ENCODE assay signal across 32 cellular contexts in the genomic region with DNA sequence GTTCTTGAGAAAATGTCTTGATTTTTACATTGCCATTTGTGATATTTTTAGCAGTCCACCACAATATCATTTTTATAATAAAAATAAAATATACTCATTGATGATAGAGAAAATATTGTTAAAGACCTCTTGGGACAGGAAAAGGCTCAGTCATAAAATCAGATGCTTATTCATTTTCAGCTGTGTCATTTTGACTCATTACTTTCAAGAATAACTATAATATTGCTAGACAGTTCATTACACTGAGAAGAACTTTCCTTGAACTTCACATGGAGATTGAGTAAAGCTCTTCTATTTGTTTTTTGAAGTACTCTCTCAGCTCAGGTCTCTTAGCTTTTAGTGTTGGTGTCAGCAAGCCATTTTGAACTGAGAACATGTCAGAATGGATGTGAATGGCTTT. TPM values are rescaled to one million over a fixed set of nuclear protein-coding genes. Genes with fewer than 3 reads are reported as not detected.
DNase-seq lines count a peak whose midpoint lies in the region; ATAC-seq, FAIRE-seq and TF ChIP-seq lines count a peak whose summit lies in the region.
"Had no signal": no experiment of that assay in that cellular context is flagged by ENCODE, and none has a peak within 500 bp of the region (broad histone marks: within the 10 kb centered on the region; RNA-seq: fewer than 3 reads in every experiment).

No MANE protein-coding gene starts in this region.

- no peaks in the 10 kb centered on the region for H4K20me1 ChIP-seq in OCI-LY7 (ENCODE audit: insufficient read depth, low read length)

- POLR2A ChIA-PET in activated CD4-positive, alpha-beta T cell treated with anti-CD3 and anti-CD28 coated beads for 36 hours (lab: Charles Lee) = no interaction called here
- POLR2A ChIA-PET in OCI-LY7 (lab: Charles Lee) (no interaction called here), HEK293T (lab: Yijun Ruan, JAX) (no interaction called here)

- DNase-seq in activated CD4-positive, alpha-beta T cell treated with anti-CD3 and anti-CD28 coated beads for 36 hours = no peak
- DNase-seq in activated CD4-positive, alpha-beta T cell treated with anti-CD3 and anti-CD28 coated beads, Interleukin-2, amount 10 ng/mL, durations not matched to agents 24 days and 14 days = no peak
- DNase-seq in small intestine = no peak
- no peak for DNase-seq in OCI-LY7 (ENCODE audit: low spot score)
- DNase-seq in UCSD-AML1 (lab: John Stamatoyannopoulos, UW; ENCODE audit: unreplicated experiment) = no peak
- DNase-seq in HEK293T (ENCODE audit: extremely low spot score) = no peak
- DNase-seq: 8988T; ACHN; BE2C; CD8-positive, alpha-beta memory T cell; DMS 273 treated with DMSO at 0.1 percent for 48 hours; DMS79; EL; GDM1; Kasumi-1; NCI-H1092 treated with DMSO at 0.1 percent for 48 hours; NCI-H1436; NCI-H187 treated with DMSO at 0.1 percent for 48 hours; NCI-H2171 treated with DMSO at 0.1 percent for 48 hours; NCI-H345; NCI-H524; NCI-H748 treated with DMSO at 0.1 percent for 48 hours; SHP77 had no signal

- H3K4me3 Mint-ChIP-seq in activated CD4-positive, alpha-beta T cell treated with anti-CD3 and anti-CD28 coated beads for 36 hours = no peak overlapping the region
- no peak overlapping the region for H3K4me3 Mint-ChIP-seq in activated CD4-positive, alpha-beta T cell treated with anti-CD3 and anti-CD28 coated beads, Interleukin-2, amount 10 ng/mL, durations not matched to agents 24 days and 14 days
- H3K4me3 Mint-ChIP-seq: CD8-positive, alpha-beta memory T cell had no signal

- H3K9me3 ChIP-seq in small intestine (ENCODE audit: control insufficient read depth, low read depth) (no peaks in the 10 kb centered on the region), OCI-LY7 (ENCODE audit: low read length) (no peaks in the 10 kb centered on the region)
- H3K9me3 ChIP-seq: BE2C had no signal

- H3K36me3 Mint-ChIP-seq in activated CD4-positive, alpha-beta T cell treated with anti-CD3 and anti-CD28 coated beads for 36 hours (ENCODE audit: low read depth) = peaks cover 12% of the 10 kb centered on the region
- peaks cover 20% of the 10 kb centered on the region for H3K36me3 Mint-ChIP-seq in activated CD4-positive, alpha-beta T cell treated with anti-CD3 and anti-CD28 coated beads, Interleukin-2, amount 10 ng/mL, durations not matched to agents 24 days and 14 days (ENCODE audit: low read depth)
- H3K36me3 Mint-ChIP-seq: CD14-positive monocyte had no signal

- H3K4me3 ChIP-seq in small intestine (ENCODE audit: low read depth in 1 of 2, low read length in 2 of 2) (no peak overlapping the region), OCI-LY7 (ENCODE audit: low read depth, low read length, poor library complexity, severe bottlenecking) (no peak overlapping the region)
- H3K4me3 ChIP-seq: K562 had no signal

- intact Hi-C loops in activated CD4-positive, alpha-beta T cell treated with anti-CD3 and anti-CD28 coated beads for 36 hours (cut with DNase I, micrococcal nuclease) = no loop called here
- intact Hi-C loops in activated CD4-positive, alpha-beta T cell treated with anti-CD3 and anti-CD28 coated beads, Interleukin-2, amount 10 ng/mL, durations not matched to agents 24 days and 14 days (cut with micrococcal nuclease) = no loop called here
- intact Hi-C loops in OCI-LY7 (cut with micrococcal nuclease; ENCODE audit: unreplicated experiment) = no loop called here

- H3K4me1 ChIP-seq in small intestine (ENCODE audit: control insufficient read depth in 2 of 2, insufficient read depth in 1 of 2, low read depth in 1 of 2, low read length in 1 of 2) = no peaks in the 10 kb centered on the region
- H3K4me1 ChIP-seq in OCI-LY7 (ENCODE audit: insufficient read depth, low read length, poor library complexity, severe bottlenecking) = no peaks in the 10 kb centered on the region

- TF ChIP-seq CTCF in OCI-LY7 (conservative IDR thresholded peaks at IDR 0.05; ENCODE audit: low read length) = no peak

- H3K27ac Mint-ChIP-seq in activated CD4-positive, alpha-beta T cell treated with anti-CD3 and anti-CD28 coated beads for 36 hours = no peak overlapping the region
- H3K27ac Mint-ChIP-seq in activated CD4-positive, alpha-beta T cell treated with anti-CD3 and anti-CD28 coated beads, Interleukin-2, amount 10 ng/mL, durations not matched to agents 24 days and 14 days = no peak overlapping the region
- H3K27ac Mint-ChIP-seq: CD14-positive monocyte had no signal

- H3K79me2 ChIP-seq in OCI-LY7 (ENCODE audit: insufficient read depth, low read depth, low read length) = no peaks in the 10 kb centered on the region

- H3K27me3 Mint-ChIP-seq in activated CD4-positive, alpha-beta T cell treated with anti-CD3 and anti-CD28 coated beads for 36 hours = no peaks in the 10 kb centered on the region
- H3K27me3 Mint-ChIP-seq in activated CD4-positive, alpha-beta T cell treated with anti-CD3 and anti-CD28 coated beads, Interleukin-2, amount 10 ng/mL, durations not matched to agents 24 days and 14 days = peaks cover 10% of the 10 kb centered on the region
- H3K27me3 Mint-ChIP-seq: CD8-positive, alpha-beta memory T cell had no signal

- H3K36me3 ChIP-seq in small intestine (ENCODE audit: control insufficient read depth in 2 of 2, insufficient read depth in 2 of 2, low read length in 2 of 2) = no peaks in the 10 kb centered on the region
- H3K36me3 ChIP-seq in OCI-LY7 (ENCODE audit: insufficient read depth, low read length) = no peaks in the 10 kb centered on the region
- H3K36me3 ChIP-seq: BE2C had no signal

- no peak overlapping the region for H3K4me2 ChIP-seq in OCI-LY7 (ENCODE audit: low read length)

- peak; percentile 73 for ATAC-seq in activated CD4-positive, alpha-beta T cell treated with anti-CD3 and anti-CD28 coated beads for 36 hours
- ATAC-seq in HG02610 (IDR thresholded peaks at IDR 0.05; ENCODE audit: unreplicated experiment) (peak; percentile 89), HG03565 (IDR thresholded peaks at IDR 0.05; ENCODE audit: unreplicated experiment) (peak; percentile 61)
- ATAC-seq: K562 had no signal

- H3K27ac ChIP-seq in small intestine (ENCODE audit: low read depth in 1 of 2, low read length in 1 of 2) = no peak overlapping the region
- no peak overlapping the region for H3K27ac ChIP-seq in OCI-LY7 (ENCODE audit: low read depth, low read length, poor library complexity, severe bottlenecking)
- H3K27ac ChIP-seq: RWPE1 had no signal

- H2AFZ ChIP-seq in OCI-LY7 (ENCODE audit: low read length) = no peak overlapping the region

- no peaks in the 10 kb centered on the region for H3K9me3 Mint-ChIP-seq in activated CD4-positive, alpha-beta T cell treated with anti-CD3 and anti-CD28 coated beads for 36 hours (ENCODE audit: low read depth)
- H3K9me3 Mint-ChIP-seq in activated CD4-positive, alpha-beta T cell treated with anti-CD3 and anti-CD28 coated beads, Interleukin-2, amount 10 ng/mL, durations not matched to agents 24 days and 14 days = peaks cover 3% of the 10 kb centered on the region
- H3K9me3 Mint-ChIP-seq: CD8-positive, alpha-beta memory T cell had no signal

- no peaks in the 10 kb centered on the region for H3K27me3 ChIP-seq in small intestine (ENCODE audit: control insufficient read depth in 2 of 2, insufficient read depth in 2 of 2, low read length in 2 of 2)
- H3K27me3 ChIP-seq: BE2C had no signal

- no TSS peak for BruUV-seq in OCI-LY7 (replicated peaks; lab: Mats Ljungman, UMichigan)

- FAIRE-seq in small intestine (lab: Jason Lieb, UNC) = peak; percentile 30
- FAIRE-seq: GM12891, H54, HTR-8/SVneo, K562 had no signal

- CTCF ChIA-PET in activated CD4-positive, alpha-beta T cell treated with anti-CD3 and anti-CD28 coated beads for 36 hours (lab: Charles Lee) = interaction anchor here (0.9 to 1.9 kb wide), 2 partner anchors 10 to 56 kb away, joined by 3 to 4 read pairs; no protein-coding TSS in a partner anchor
- CTCF ChIA-PET in OCI-LY7 (lab: Charles Lee; ENCODE audit: unreplicated experiment) (interaction anchor here (0.6 kb wide), 1 partner anchor 9 kb away, joined by 5 read pairs; no protein-coding TSS in a partner anchor), HEK293T (lab: Yijun Ruan, JAX) (no interaction called here)

- H3K9me2 ChIP-seq in OCI-LY7 (ENCODE audit: insufficient read depth, low read length) = no peaks in the 10 kb centered on the region

- peaks cover 6% of the 10 kb centered on the region for H3K4me1 Mint-ChIP-seq in activated CD4-positive, alpha-beta T cell treated with anti-CD3 and anti-CD28 coated beads for 36 hours
- H3K4me1 Mint-ChIP-seq in activated CD4-positive, alpha-beta T cell treated with anti-CD3 and anti-CD28 coated beads, Interleukin-2, amount 10 ng/mL, durations not matched to agents 24 days and 14 days = no peaks in the 10 kb centered on the region
- H3K4me1 Mint-ChIP-seq: CD14-positive monocyte had no signal

TF ChIP-seq in HEK293T, 16 proteins besides CTCF, POLR2A, EP300 and RAD21:
- TF ChIP-seq LEF1 (IDR thresholded peaks at IDR 0.05; ENCODE audit: borderline replicate concordance) = no peak
- TF ChIP-seq ZNF384 (IDR thresholded peaks at IDR 0.05) = no peak
- TF ChIP-seq ARNT (IDR thresholded peaks at IDR 0.05) = no peak
- no peak for TF ChIP-seq NFRKB (IDR thresholded peaks at IDR 0.05)
- no peak for TF ChIP-seq SUZ12 (IDR thresholded peaks at IDR 0.05)
- TF ChIP-seq FOXK2 (IDR thresholded peaks at IDR 0.05) = no peak
TF ChIP-seq in HEK293T: peak in this region for 0.

RNA-seq across cellular contexts. Expression of a gene that starts 8.5 kb away (rescaled TPM):
- total RNA-seq in activated CD4-positive, alpha-beta T cell treated with anti-CD3 and anti-CD28 coated beads for 36 hours = not detected
- not detected in 2 replicates for total RNA-seq in activated CD4-positive, alpha-beta T cell treated with anti-CD3 and anti-CD28 coated beads, Interleukin-2, amount 10 ng/mL, durations not matched to agents 24 days and 14 days
- polyA plus RNA-seq in small intestine = 1 to 10 TPM in 1 of 3 donors, not detected in 2; 3.8 TPM
- total RNA-seq in OCI-LY7 (2014; rRNA removed; shearing (Covaris generic)) = not detected in 2 replicates
- not detected in 2 replicates for total RNA-seq in OCI-LY7 (2022)
- total RNA-seq: M059J had no signal
- polyA plus RNA-seq: K562 had no signal

RNA-seq across cellular contexts. Expression of a gene that starts 57.5 kb away (rescaled TPM):
- total RNA-seq in activated CD4-positive, alpha-beta T cell treated with anti-CD3 and anti-CD28 coated beads for 36 hours = 1 to 10 TPM; 3.1 to 3.3 TPM
- total RNA-seq in activated CD4-positive, alpha-beta T cell treated with anti-CD3 and anti-CD28 coated beads, Interleukin-2, amount 10 ng/mL, durations not matched to agents 24 days and 14 days = 36.9 and 39.6 TPM in 2 replicates
- 1 to 10 TPM in 2 of 3 donors, under 1 TPM in 1; 0.89 to 4.9 (median 3.5) TPM for polyA plus RNA-seq in small intestine
- total RNA-seq in OCI-LY7 (2014; rRNA removed; shearing (Covaris generic)) = 0.39 TPM in 1 of 2 replicates, not detected in the other
- not detected in 2 replicates for total RNA-seq in OCI-LY7 (2022)
- total RNA-seq: M059J had no signal
